ENCODE assay signal across 8 cellular contexts in genomic region chr14:22837750-22838538, GRCh38. TPM values are rescaled to one million over a fixed set of nuclear protein-coding genes. Genes with fewer than 3 reads are reported as not detected.
DNase-seq lines count a peak whose midpoint lies in the region; ATAC-seq and TF ChIP-seq lines count a peak whose summit lies in the region.

No MANE protein-coding gene starts in this region.

- peaks cover 16% of the 10 kb centered on the region for H3K4me1 Mint-ChIP-seq in activated B cell treated with CpG ODN at 0.5 μM for 24 hours

- H3K27ac Mint-ChIP-seq in activated B cell treated with CpG ODN at 0.5 μM for 24 hours = no peak overlapping the region

- POLR2A ChIA-PET in activated B cell treated with CpG ODN at 0.5 μM for 24 hours (lab: Charles Lee) = interaction anchor here (0.7 to 4.7 kb wide), 12 partner anchors 10 to 281 kb away, joined by 3 to 33 read pairs (median 5); partner anchors contain the start of genes OXA1L and RBM23

- CTCF ChIA-PET in activated B cell treated with CpG ODN at 0.5 μM for 24 hours (lab: Charles Lee) = interaction anchor here (0.9 to 4.2 kb wide), 7 partner anchors 12 to 268 kb away, joined by 3 to 17 read pairs (median 5); partner anchors contain the start of gene OXA1L

- peak overlapping the region; percentile 66 for H3K4me3 Mint-ChIP-seq in activated B cell treated with CpG ODN at 0.5 μM for 24 hours

- peaks cover 27% of the 10 kb centered on the region for H3K36me3 Mint-ChIP-seq in activated B cell treated with CpG ODN at 0.5 μM for 24 hours (ENCODE audit: low read depth)

- DNase-seq in GM03348 (ENCODE audit: low spot score) (peak; percentile 72), activated B cell treated with CpG ODN at 0.5 μM for 24 hours (no peak), left cardiac atrium (peak; percentile 66), sciatic nerve (ENCODE audit: low spot score) (peak; percentile 80), mesenteric fat pad (ENCODE audit: low spot score) (no peak)
- DNase-seq in activated CD8-positive, alpha-beta memory T cell treated with anti-CD3 and anti-CD28 coated beads, Interleukin-2, amount 50 U/mL, for 48 hours = no peak

- ATAC-seq in activated B cell treated with CpG ODN at 0.5 μM for 24 hours (ENCODE audit: low read depth) (peak; percentile 21), left cardiac atrium (peak; percentile 46 to 51), sciatic nerve (peak; percentile 81), HG02981 (IDR thresholded peaks at IDR 0.05; ENCODE audit: unreplicated experiment) (no peak), GM19395 (IDR thresholded peaks at IDR 0.05; ENCODE audit: unreplicated experiment) (no peak)

- TF ChIP-seq CTCF in activated B cell treated with CpG ODN at 0.5 μM for 24 hours (IDR thresholded peaks at IDR 0.05) = no peak

- peaks cover 2% of the 10 kb centered on the region for H3K27me3 Mint-ChIP-seq in activated B cell treated with CpG ODN at 0.5 μM for 24 hours

- intact Hi-C loops in activated B cell treated with CpG ODN at 0.5 μM for 24 hours (cut with micrococcal nuclease) = loop anchor here (1.0 kb wide), 1 partner anchor 9 kb away; the partner anchor contains the start of gene MRPL52
- intact Hi-C loops in left cardiac atrium (cut with DNase I) = no loop called here
- intact Hi-C loops in sciatic nerve (cut with DNase I) = no loop called here

- no peaks in the 10 kb centered on the region for H3K9me3 Mint-ChIP-seq in activated B cell treated with CpG ODN at 0.5 μM for 24 hours

RNA-seq across cellular contexts. Expression of gene MMP14, which starts 1.6 kb away (rescaled TPM):
- total RNA-seq in activated B cell treated with CpG ODN at 0.5 μM for 24 hours (3.4 and 4.1 TPM in 2 replicates), left cardiac atrium (10 to 100 TPM; 51.2 to 52.2 TPM), sciatic nerve (138 TPM), mesenteric fat pad (273 TPM)

RNA-seq across cellular contexts. Expression of gene MRPL52, which starts 8.3 kb away (rescaled TPM):
- total RNA-seq in activated B cell treated with CpG ODN at 0.5 μM for 24 hours (142 and 150 TPM in 2 replicates), left cardiac atrium (10 to 100 TPM; 79.4 to 95.7 TPM), sciatic nerve (34.0 TPM), mesenteric fat pad (54.0 TPM)

RNA-seq across cellular contexts. Expression of gene SLC7A7, which starts 22.7 kb away (rescaled TPM):
- total RNA-seq in activated B cell treated with CpG ODN at 0.5 μM for 24 hours = 30.8 and 33.7 TPM in 2 replicates
- total RNA-seq in left cardiac atrium = 10 to 100 TPM in 1 of 2 donors, 1 to 10 TPM in 1; 8.2 to 12.0 TPM
- 9.7 TPM for total RNA-seq in sciatic nerve
- total RNA-seq in mesenteric fat pad = 25.5 TPM

RNA-seq across cellular contexts. Expression of gene LRP10, which starts 33.6 kb away (rescaled TPM):
- 83.2 and 83.3 TPM in 2 replicates for total RNA-seq in activated B cell treated with CpG ODN at 0.5 μM for 24 hours
- 10 to 100 TPM; 63.5 to 73.1 TPM for total RNA-seq in left cardiac atrium
- 106 TPM for total RNA-seq in sciatic nerve
- 113 TPM for total RNA-seq in mesenteric fat pad

RNA-seq across cellular contexts. Expression of gene REM2, which starts 45.1 kb away (rescaled TPM):
- total RNA-seq in activated B cell treated with CpG ODN at 0.5 μM for 24 hours (0.71 and 1.4 TPM in 2 replicates), left cardiac atrium (under 1 TPM in 1 of 2 donors, not detected in 1; 0.12 TPM), sciatic nerve (0.62 TPM), mesenteric fat pad (0.39 TPM)

Comparison
In these comparisons a context has a peak if more than half of its experiments do, and no peak if none do; other contexts are left out.
1. DNase-seq: peak in GM03348 (single experiment), left cardiac atrium (single experiment) and sciatic nerve (single experiment); none in activated B cell treated with CpG ODN at 0.5 μM for 24 hours (single experiment), activated CD8-positive, alpha-beta memory T cell treated with anti-CD3 and anti-CD28 coated beads, Interleukin-2, amount 50 U/mL, for 48 hours (single experiment) and mesenteric fat pad (single experiment).
2. ATAC-seq: peak in activated B cell treated with CpG ODN at 0.5 μM for 24 hours (single experiment), left cardiac atrium (2 of 2) and sciatic nerve (single experiment); none in HG02981 (single experiment) and GM19395 (single experiment).
3. RNA of gene MMP14, which starts 1.6 kb away (total RNA-seq): 273 TPM in mesenteric fat pad (single experiment), 138 TPM in sciatic nerve (single experiment) and 51.2 to 52.2 TPM in left cardiac atrium; 3.4 to 4.1 TPM in activated B cell treated with CpG ODN at 0.5 μM for 24 hours; every median in the first group is over 10 times any median in the second.